8 cellular contexts compared by ENCODE assay signal in genomic region chr3:196967412-196968232, GRCh38. TPM values are rescaled to one million over a fixed set of nuclear protein-coding genes. Genes with fewer than 3 reads are reported as not detected.
A peak's percentile ranks its signal among the peaks of the same experiment; 100 is the strongest.
DNase-seq lines count a peak whose midpoint lies in the region; ATAC-seq and TF ChIP-seq lines count a peak whose summit lies in the region.

No MANE protein-coding gene starts in this region.

- intact Hi-C loops in colonic mucosa (cut with DNase I) (loop anchor here (2.0 kb wide), 1 partner anchor 129 kb away; no protein-coding TSS in a partner anchor), left colon (cut with DNase I, micrococcal nuclease) (no loop called here)

- H3K4me1 ChIP-seq in ACC112 (ENCODE audit: control insufficient read depth, insufficient read depth, low read length, unreplicated experiment): peaks cover 4% of the 10 kb centered on the region
- H3K4me1 ChIP-seq in HUES6 (ENCODE audit: control insufficient read depth, insufficient read depth, low read length): no peaks in the 10 kb centered on the region
- peaks cover 9% of the 10 kb centered on the region for H3K4me1 ChIP-seq in colonic mucosa

- H3K9me3 ChIP-seq in HUES6 (ENCODE audit: control insufficient read depth, insufficient read depth, low read depth, low read length): peaks cover 10% of the 10 kb centered on the region
- H3K9me3 ChIP-seq in colonic mucosa: no peaks in the 10 kb centered on the region

- DNase-seq in colonic mucosa (no peak), NCI-H2171 (lab: John Stamatoyannopoulos, UW) (no peak), NOMO-1 (lab: John Stamatoyannopoulos, UW; ENCODE audit: unreplicated experiment in 2 of 2) (no peak), left colon (no peak)

- H3K27ac ChIP-seq in ACC112 (ENCODE audit: low read depth, low read length) (no peak overlapping the region), HUES6 (ENCODE audit: low read depth, low read length) (no peak overlapping the region), colonic mucosa (peak overlapping the region; percentile 62)

- no peak overlapping the region for H3K9ac ChIP-seq in HUES6 (ENCODE audit: low read length)
- H3K9ac ChIP-seq in colonic mucosa (ENCODE audit: low read depth in 2 of 2, low read length in 2 of 2): peak overlapping the region; percentile 74 to 89

- H3K36me3 Mint-ChIP-seq in nephron (ENCODE audit: low read depth): no peaks in the 10 kb centered on the region

- no peaks in the 10 kb centered on the region for H3K4me1 Mint-ChIP-seq in nephron

- H3K4me3 Mint-ChIP-seq in nephron: peak overlapping the region; percentile 72 to 83 (median 80)

- peaks cover 58% of the 10 kb centered on the region for H3K27me3 Mint-ChIP-seq in nephron (ENCODE audit: low read depth)

- TF ChIP-seq CTCF in colonic mucosa (IDR thresholded peaks at IDR 0.05): no peak
- no peak for TF ChIP-seq CTCF in nephron (IDR thresholded peaks at IDR 0.05; ENCODE audit: unreplicated experiment in 3 of 3)

- H3K4me3 ChIP-seq in ACC112 (ENCODE audit: low read depth, low read length) (peak overlapping the region; percentile 99), HUES6 (ENCODE audit: low read depth, low read length) (peak overlapping the region; percentile 23; the same call in 1 of the 2 replicates), colonic mucosa (peak overlapping the region; percentile 78)

- H3K27ac Mint-ChIP-seq in nephron: no peak overlapping the region

- H3K36me3 ChIP-seq in ACC112 (ENCODE audit: insufficient read depth, low read length) (no peaks in the 10 kb centered on the region), HUES6 (ENCODE audit: control insufficient read depth, insufficient read depth, low read length) (no peaks in the 10 kb centered on the region), colonic mucosa (no peaks in the 10 kb centered on the region)

- H3K9me3 Mint-ChIP-seq in nephron: no peaks in the 10 kb centered on the region

- H2AFZ ChIP-seq in ACC112 (ENCODE audit: low read length, unreplicated experiment): peak overlapping the region; percentile 99

- H3K27me3 ChIP-seq in ACC112 (ENCODE audit: insufficient read depth, low read length): no peaks in the 10 kb centered on the region
- peaks cover 75% of the 10 kb centered on the region for H3K27me3 ChIP-seq in HUES6 (ENCODE audit: control insufficient read depth, insufficient read depth, low read length)
- H3K27me3 ChIP-seq in colonic mucosa: no peaks in the 10 kb centered on the region

- H3K79me2 ChIP-seq in ACC112 (ENCODE audit: control insufficient read depth, insufficient read depth, low read length, unreplicated experiment): no peaks in the 10 kb centered on the region

- ATAC-seq in GM21367 (IDR thresholded peaks at IDR 0.05; ENCODE audit: unreplicated experiment) (no peak), left colon (no peak)

RNA-seq across cellular contexts. Expression of gene PIGZ, which starts 1.0 kb away (rescaled TPM):
- total RNA-seq in colonic mucosa (100 to 1,000 TPM in 1 of 2 donors, 10 to 100 TPM in 1; 63.7 to 126 TPM), left colon (100 to 1,000 TPM in 1 of 2 donors, 10 to 100 TPM in 1; 92.6 to 129 TPM)

RNA-seq across cellular contexts. Expression of gene NCBP2, which starts 25.3 kb away (rescaled TPM):
- total RNA-seq in colonic mucosa: 10 to 100 TPM; 61.8 to 92.8 TPM
- 10 to 100 TPM; 54.3 to 55.4 TPM for total RNA-seq in left colon

Comparison
In these comparisons a context has a peak if more than half of its experiments do, and no peak if none do; other contexts are left out.
1. H3K4me3 ChIP-seq: peak in every context shown above with its lines; median percentile 99 in ACC112; 78 in colonic mucosa; 23 in HUES6.